8 cellular contexts compared by ENCODE assay signal in the genomic region with DNA sequence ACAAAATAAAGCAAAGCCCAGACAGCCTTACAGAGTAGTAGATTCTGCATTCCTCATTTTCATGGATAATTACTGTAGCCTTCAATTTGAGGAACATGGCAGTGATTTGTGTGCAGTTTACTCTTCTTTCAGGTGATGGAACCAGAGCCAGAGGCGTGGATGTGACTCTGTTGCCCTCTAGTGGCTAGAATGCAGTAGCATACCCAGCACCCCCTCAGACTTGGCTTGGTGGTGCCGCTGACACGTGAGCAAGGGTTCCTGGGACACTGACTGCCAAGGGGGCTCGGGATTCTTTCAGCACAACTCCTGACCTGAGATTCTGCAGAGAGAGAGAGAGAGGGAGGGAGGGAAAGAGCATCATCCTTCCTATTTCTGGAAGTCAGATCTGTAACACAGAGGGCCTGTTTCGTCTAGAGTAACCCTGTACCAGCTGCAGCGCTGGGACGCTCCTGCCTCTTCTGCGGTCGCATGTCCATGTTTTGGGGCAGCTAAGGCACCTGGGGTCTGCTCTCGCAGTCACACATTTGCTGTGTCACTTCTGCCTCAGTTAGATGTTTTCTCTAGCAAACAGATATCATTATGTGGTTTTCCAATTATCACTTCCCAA.
DNase-seq lines count a peak whose midpoint lies in the region; ATAC-seq and TF ChIP-seq lines count a peak whose summit lies in the region.

No MANE protein-coding gene starts in this region.

- ATAC-seq in Right ventricle myocardium inferior (peak; percentile 75), HG02588 (IDR thresholded peaks at IDR 0.05; ENCODE audit: unreplicated experiment) (peak; percentile 90)

- peak; percentile 96 for TF ChIP-seq CTCF in cardiac fibroblast (IDR thresholded peaks at IDR 0.05; ENCODE audit: low read depth, low read length)

- intact Hi-C loops in Right ventricle myocardium inferior (cut with DNase I) (loop anchor here (10.0 kb wide), 1 partner anchor 573 kb away; no protein-coding TSS in a partner anchor), cardiac septum (cut with DNase I) (loop anchor here (10.0 kb wide), 1 partner anchor 943 kb away; no protein-coding TSS in a partner anchor)

- no peak overlapping the region for H3K4me3 ChIP-seq in cardiac fibroblast (replicated peaks in 1 of 2; ENCODE audit: low read depth in 2 of 2, low read length in 2 of 2)

- no peak for DNase-seq in Right ventricle myocardium inferior (ENCODE audit: missing footprints)
- no peak for DNase-seq in cardiac septum (ENCODE audit: low spot score)
- DNase-seq in NCI-H1092 treated with DMSO at 0.1 percent for 48 hours (lab: John Stamatoyannopoulos, UW), result peak; percentile 74
- peak in 3 of 5 donors; percentile 8 to 32 (median 18) for DNase-seq in T-helper 1 cell
- DNase-seq in cardiac fibroblast (ENCODE audit: low read depth in 2 of 2), result peak; percentile 63 to 66
- peak; percentile 80 for DNase-seq in islet precursor cell
- peak; percentile 34 to 43 for DNase-seq in stimulated activated CD4-positive, alpha-beta T cell treated with anti-CD3 and anti-CD28 coated beads, Interleukin-2, amount 100 ng/mL, for 24 hours

Comparison
In these comparisons a context has a peak if more than half of its experiments do, and no peak if none do; other contexts are left out.
1. DNase-seq: peak in NCI-H1092 treated with DMSO at 0.1 percent for 48 hours (single experiment), T-helper 1 cell (3 of 5), cardiac fibroblast (2 of 2), islet precursor cell (single experiment) and stimulated activated CD4-positive, alpha-beta T cell treated with anti-CD3 and anti-CD28 coated beads, Interleukin-2, amount 100 ng/mL, for 24 hours (2 of 2); none in Right ventricle myocardium inferior (single experiment) and cardiac septum (single experiment).